Comparison of ENCODE assay signal across 38 cellular contexts in the genomic region with DNA sequence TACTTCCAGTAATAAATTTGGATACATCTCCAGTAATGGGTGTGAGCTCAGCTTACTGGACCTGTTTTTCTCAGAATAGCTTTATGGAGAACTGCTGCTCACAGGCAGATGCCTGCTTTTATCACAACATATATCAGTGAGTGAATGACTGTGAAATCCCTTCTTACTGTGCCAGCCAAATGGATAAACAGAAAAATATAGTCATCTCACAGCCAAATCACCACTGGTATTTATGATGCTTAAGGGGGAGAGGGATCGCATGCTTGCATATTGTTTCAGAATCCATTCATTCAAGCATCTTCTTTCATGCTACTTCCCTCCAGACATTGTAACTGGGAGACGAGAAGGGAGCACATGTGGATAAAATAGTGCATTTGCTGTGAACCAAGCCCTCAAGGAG.
"Had no signal": no experiment of that assay in that cellular context is flagged by ENCODE, and none has a peak within 500 bp of the region (broad histone marks: within the 10 kb centered on the region; RNA-seq: fewer than 3 reads in every experiment).

No MANE protein-coding gene starts in this region.

- H3K9me3 Mint-ChIP-seq: activated T-helper 17 cell treated with anti-CD3 and anti-CD28 coated beads, Interleukin-2, amount 50 U/mL, for 72 hours had no signal

- H3K27ac ChIP-seq: adrenal gland, Peyer's patch, SJSA1, WERI-Rb-1 had no signal

- H3K27me3 Mint-ChIP-seq: activated CD4-positive, alpha-beta memory T cell treated with anti-CD3 and anti-CD28 coated beads, Interleukin-2, amount 10 ng/mL, durations not matched to agents 7 days and 5 days; activated CD8-positive, alpha-beta memory T cell treated with anti-CD3 and anti-CD28 coated beads, Interleukin-2, amount 10 ng/mL, durations not matched to agents 7 days and 5 days; activated naive CD4-positive, alpha-beta T cell treated with anti-CD3 and anti-CD28 coated beads, Interleukin-2, amount 50 U/mL, for 24 hours; activated naive CD8-positive, alpha-beta T cell treated with anti-CD3 and anti-CD28 coated beads, Interleukin-2, amount 10 ng/mL, durations not matched to agents 7 days and 5 days; activated T-helper 17 cell treated with anti-CD3 and anti-CD28 coated beads, Interleukin-2, amount 50 U/mL, for 72 hours had no signal

- H3K4me3 Mint-ChIP-seq: activated CD4-positive, alpha-beta memory T cell treated with anti-CD3 and anti-CD28 coated beads, Interleukin-2, amount 10 ng/mL, durations not matched to agents 7 days and 5 days; activated CD8-positive, alpha-beta memory T cell treated with anti-CD3 and anti-CD28 coated beads, Interleukin-2, amount 10 ng/mL, durations not matched to agents 7 days and 5 days; activated naive CD4-positive, alpha-beta T cell treated with anti-CD3 and anti-CD28 coated beads, Interleukin-2, amount 50 U/mL, for 24 hours; activated naive CD8-positive, alpha-beta T cell treated with anti-CD3 and anti-CD28 coated beads, Interleukin-2, amount 10 ng/mL, durations not matched to agents 7 days and 5 days; activated T-cell treated with anti-CD3 and anti-CD28 coated beads, Interleukin-2, amount 50 U/mL, for 72 hours; activated T-helper 17 cell treated with anti-CD3 and anti-CD28 coated beads, Interleukin-2, amount 50 U/mL, for 72 hours; brain had no signal

- DNase-seq: activated CD4-positive, alpha-beta memory T cell treated with anti-CD3 and anti-CD28 coated beads, Interleukin-2, amount 10 ng/mL, durations not matched to agents 7 days and 5 days; activated CD4-positive, alpha-beta T cell treated with anti-CD3 and anti-CD28 coated beads for 1 hour; activated CD4-positive, alpha-beta T cell treated with anti-CD3 and anti-CD28 coated beads for 48 hours; activated CD4-positive, CD25-positive, alpha-beta regulatory T cell; activated CD8-positive, alpha-beta memory T cell treated with anti-CD3 and anti-CD28 coated beads for 24 hours; activated CD8-positive, alpha-beta memory T cell treated with anti-CD3 and anti-CD28 coated beads, Interleukin-2, amount 10 ng/mL, durations not matched to agents 7 days and 5 days; activated CD8-positive, alpha-beta memory T cell treated with anti-CD3 and anti-CD28 coated beads, Interleukin-2, amount 50 U/mL, for 48 hours; activated effector memory CD4-positive, alpha-beta T cell treated with anti-CD3 and anti-CD28 coated beads, Interleukin-2, amount 50 U/mL, for 16 hours; activated naive CD4-positive, alpha-beta T cell treated with Interleukin-2 at 50 U/mL for 16 hours; activated naive CD8-positive, alpha-beta T cell treated with anti-CD3 and anti-CD28 coated beads, Interleukin-2, amount 10 ng/mL, durations not matched to agents 7 days and 5 days; activated T-cell treated with anti-CD3 and anti-CD28 coated beads, Interleukin-2, amount 50 U/mL, for 72 hours; adrenal gland; anterior cingulate cortex; caudate nucleus; cerebellar nuclear complex; NCI-H1105; NCI-H1417 treated with DMSO at 0.1 percent for 48 hours; NCI-H187 treated with DMSO at 0.1 percent for 48 hours; NCI-H2081 treated with DMSO at 0.1 percent for 48 hours; NCI-H345; NCI-H510A; NCI-H526; NCI-H748 treated with DMSO at 0.1 percent for 48 hours; NK-92 treated with Interleukin-12 subunit alpha and Interleukin-12 subunit beta, amount 100 ng/mL, for 24 hours; PC-3; Peyer's patch; RPMI8226; SHP77 treated with DMSO at 0.1 percent for 48 hours; SW 1271; T-helper 1 cell; T-helper 2 cell; T-helper 9 cell; WERI-Rb-1 had no signal

- H3K36me3 Mint-ChIP-seq: activated CD8-positive, alpha-beta memory T cell treated with anti-CD3 and anti-CD28 coated beads, Interleukin-2, amount 10 ng/mL, durations not matched to agents 7 days and 5 days; activated naive CD4-positive, alpha-beta T cell treated with anti-CD3 and anti-CD28 coated beads, Interleukin-2, amount 50 U/mL, for 24 hours; activated naive CD8-positive, alpha-beta T cell treated with anti-CD3 and anti-CD28 coated beads, Interleukin-2, amount 10 ng/mL, durations not matched to agents 7 days and 5 days; brain had no signal

- H3K27ac Mint-ChIP-seq: activated CD4-positive, alpha-beta memory T cell treated with anti-CD3 and anti-CD28 coated beads, Interleukin-2, amount 10 ng/mL, durations not matched to agents 7 days and 5 days; activated CD8-positive, alpha-beta memory T cell treated with anti-CD3 and anti-CD28 coated beads, Interleukin-2, amount 10 ng/mL, durations not matched to agents 7 days and 5 days; activated naive CD4-positive, alpha-beta T cell treated with anti-CD3 and anti-CD28 coated beads, Interleukin-2, amount 50 U/mL, for 24 hours; activated naive CD8-positive, alpha-beta T cell treated with anti-CD3 and anti-CD28 coated beads, Interleukin-2, amount 10 ng/mL, durations not matched to agents 7 days and 5 days; activated T-cell treated with anti-CD3 and anti-CD28 coated beads, Interleukin-2, amount 50 U/mL, for 72 hours; activated T-helper 17 cell treated with anti-CD3 and anti-CD28 coated beads, Interleukin-2, amount 50 U/mL, for 72 hours; brain had no signal

- H3K4me1 ChIP-seq: adrenal gland, Peyer's patch had no signal

- H3K36me3 ChIP-seq: adrenal gland, Peyer's patch, SJSA1, WERI-Rb-1 had no signal

- H3K4me3 ChIP-seq: adrenal gland, Peyer's patch, SJSA1 had no signal

- FAIRE-seq: bronchial epithelial cell had no signal

- H3K9me3 ChIP-seq: adrenal gland, Peyer's patch had no signal

- H3K27me3 ChIP-seq: adrenal gland, Peyer's patch, SJSA1 had no signal

- ATAC-seq: activated CD8-positive, alpha-beta memory T cell treated with anti-CD3 and anti-CD28 coated beads, Interleukin-2, amount 10 ng/mL, durations not matched to agents 7 days and 5 days; activated T-cell treated with anti-CD3 and anti-CD28 coated beads, Interleukin-2, amount 50 U/mL, for 72 hours; activated T-helper 17 cell treated with anti-CD3 and anti-CD28 coated beads, Interleukin-2, amount 50 U/mL, for 72 hours; PC-3 had no signal

- H3K4me1 Mint-ChIP-seq: activated CD4-positive, alpha-beta memory T cell treated with anti-CD3 and anti-CD28 coated beads, Interleukin-2, amount 10 ng/mL, durations not matched to agents 7 days and 5 days; activated CD8-positive, alpha-beta memory T cell treated with anti-CD3 and anti-CD28 coated beads, Interleukin-2, amount 10 ng/mL, durations not matched to agents 7 days and 5 days; activated naive CD4-positive, alpha-beta T cell treated with anti-CD3 and anti-CD28 coated beads, Interleukin-2, amount 50 U/mL, for 24 hours; activated naive CD8-positive, alpha-beta T cell treated with anti-CD3 and anti-CD28 coated beads, Interleukin-2, amount 10 ng/mL, durations not matched to agents 7 days and 5 days; activated T-helper 17 cell treated with anti-CD3 and anti-CD28 coated beads, Interleukin-2, amount 50 U/mL, for 72 hours; brain had no signal
